9 cellular contexts compared by ENCODE assay signal in genomic region chr2:121596221-121597080, GRCh38. TPM values are rescaled to one million over a fixed set of nuclear protein-coding genes. Genes with fewer than 3 reads are reported as not detected.
DNase-seq lines count a peak whose midpoint lies in the region; ATAC-seq and TF ChIP-seq lines count a peak whose summit lies in the region.
"Had no signal": no experiment of that assay in that cellular context is flagged by ENCODE, and none has a peak within 500 bp of the region (broad histone marks: within the 10 kb centered on the region; RNA-seq: fewer than 3 reads in every experiment).

No MANE protein-coding gene starts in this region.

- H3K27ac ChIP-seq in spleen, result peak overlapping the region; percentile 49 to 82 (median 79)

- TF ChIP-seq CTCF in spleen (IDR thresholded peaks at IDR 0.05 in 8 of 11, conservative IDR thresholded peaks at IDR 0.05 in 3 of 11), result peak in 5 of 11 experiments; percentile 21 to 40 (median 25)

- intact Hi-C loops in spleen (cut with DNase I; ENCODE audit: low total_unique reads), result loop anchor here (10.0 kb wide), 2 partner anchors 48 to 52 kb away; partner anchors contain the start of gene CLASP1

- DNase-seq in DMS 273 (lab: John Stamatoyannopoulos, UW; ENCODE audit: unreplicated experiment) (peak; percentile 62), DMS 273 treated with DMSO at 0.1 percent for 48 hours (lab: John Stamatoyannopoulos, UW) (no peak), NOMO-1 treated with DMSO at 0.1 percent for 48 hours (lab: John Stamatoyannopoulos, UW; ENCODE audit: unreplicated experiment) (peak; percentile 94), astrocyte of the hippocampus (ENCODE audit: low read depth, low spot score) (peak; percentile 53), iPS-NIHi7 (ENCODE audit: extremely low spot score) (peak; percentile 52), spleen (peak; percentile 79)

- no peaks in the 10 kb centered on the region for H3K36me3 ChIP-seq in spleen
- H3K36me3 ChIP-seq: ovary had no signal

- H3K9me3 ChIP-seq in spleen, result no peaks in the 10 kb centered on the region
- H3K9me3 ChIP-seq: ovary had no signal

- no peak for TF ChIP-seq POLR2A in spleen (IDR thresholded peaks at IDR 0.05)

- peak overlapping the region in 3 of 8 donors; percentile 4 to 47 (median 12) for H3K4me3 ChIP-seq in spleen
- H3K4me3 ChIP-seq: ovary had no signal

- 26 to 37% (median 29%) methylated on average over 11 of the region's 11 CpGs for WGBS in spleen, 5 donors

- H3K4me1 ChIP-seq in spleen, result peaks cover 18 to 66% (median 38%) of the 10 kb centered on the region in 6 donors

- peak; percentile 48 for ATAC-seq in GM19328 (IDR thresholded peaks at IDR 0.05; ENCODE audit: unreplicated experiment)
- peak; percentile 69 for ATAC-seq in HG03196 (IDR thresholded peaks at IDR 0.05; ENCODE audit: unreplicated experiment)

- H3K27me3 ChIP-seq in spleen (replicated peaks in 1 of 7), result no peaks in the 10 kb centered on the region
- H3K27me3 ChIP-seq: ovary had no signal

RNA-seq across cellular contexts. Expression of gene CLASP1, which starts 52.8 kb away (rescaled TPM):
- 100 to 1,000 TPM in 1 of 7 donors, 10 to 100 TPM in 6; 63.4 to 103 (median 82.7) TPM for total RNA-seq in spleen
- 1 to 10 TPM; 4.0 to 8.7 (median 4.8) TPM for polyA plus RNA-seq in spleen
